Comparison of ENCODE assay signal across 8 cellular contexts in the genomic region with DNA sequence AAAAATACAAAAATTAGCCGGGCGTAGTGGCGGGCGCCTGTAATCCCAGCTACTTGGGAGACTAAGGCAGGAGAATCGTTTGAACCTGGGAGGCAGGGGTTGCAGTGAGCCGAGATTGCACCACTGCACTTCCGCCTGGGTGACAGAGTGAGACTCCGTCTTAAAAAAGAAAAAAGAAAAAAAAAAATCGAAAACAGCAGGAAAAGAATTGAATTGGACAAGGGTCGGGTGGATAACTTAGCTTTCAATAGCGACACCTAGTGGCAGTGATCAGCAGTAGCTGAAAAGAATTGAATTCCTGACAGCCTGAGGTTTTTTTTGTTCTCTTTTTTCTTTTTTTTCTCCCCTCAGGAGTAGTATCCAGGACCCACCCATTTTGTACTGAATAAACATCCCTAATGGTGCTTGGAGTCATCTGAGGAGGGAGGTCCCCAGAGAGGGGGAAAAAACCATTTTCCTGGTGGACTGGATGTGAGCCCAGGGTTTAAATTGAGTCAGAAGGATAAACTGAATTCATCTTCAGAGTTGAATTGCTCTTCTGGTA.
DNase-seq lines count a peak whose midpoint lies in the region; ATAC-seq, FAIRE-seq and TF ChIP-seq lines count a peak whose summit lies in the region.

No MANE protein-coding gene starts in this region.

- peak; percentile 85 for FAIRE-seq in GM18507 (lab: Jason Lieb, UNC)

- no peak for ATAC-seq in GM18498 (IDR thresholded peaks at IDR 0.05; ENCODE audit: unreplicated experiment)

- no peak overlapping the region for H3K4me3 ChIP-seq in AG09309 (ENCODE audit: control insufficient read depth, low read depth, low read length)

- peaks cover 15% of the 10 kb centered on the region for H3K4me1 Mint-ChIP-seq in T-helper 2 cell treated with Interferon-gamma antibody and Interleukin-4, amounts not matched to agents 5 μg/mL and 100 μg/mL, for 36 hours (ENCODE audit: low read depth)

- H3K27me3 Mint-ChIP-seq in T-helper 2 cell treated with Interferon-gamma antibody and Interleukin-4, amounts not matched to agents 5 μg/mL and 100 μg/mL, for 36 hours (ENCODE audit: low read depth) = no peaks in the 10 kb centered on the region

- no peaks in the 10 kb centered on the region for H3K36me3 Mint-ChIP-seq in T-helper 2 cell treated with Interferon-gamma antibody and Interleukin-4, amounts not matched to agents 5 μg/mL and 100 μg/mL, for 36 hours (ENCODE audit: low read depth)

- peak; percentile 74 for TF ChIP-seq CTCF in AG09309 (IDR thresholded peaks at IDR 0.05; ENCODE audit: control insufficient read depth, insufficient read depth, low read depth, low read length, missing control alignments)

- DNase-seq in AG09309 (ENCODE audit: low read depth) (peak; percentile 54), GM18507 (ENCODE audit: extremely low spot score, insufficient read length, low read depth) (peak; percentile 43), NCI-H2029 (lab: John Stamatoyannopoulos, UW) (peak; percentile 52), kidney tubule cell (ENCODE audit: low spot score) (peak; percentile 86)
- DNase-seq in T-helper 2 cell treated with Interferon-gamma antibody and Interleukin-4, amounts not matched to agents 5 μg/mL and 100 μg/mL, for 36 hours (ENCODE audit: low spot score) = peak; percentile 15
- DNase-seq in central memory CD4-positive, alpha-beta T cell = peak; percentile 52
- peak; percentile 21 to 45 for DNase-seq in stimulated activated CD4-positive, alpha-beta T cell treated with anti-CD3 and anti-CD28 coated beads, Interleukin-2, amount 100 ng/mL, for 48 hours

- no peak overlapping the region for H3K27ac Mint-ChIP-seq in T-helper 2 cell treated with Interferon-gamma antibody and Interleukin-4, amounts not matched to agents 5 μg/mL and 100 μg/mL, for 36 hours

- no peaks in the 10 kb centered on the region for H3K9me3 Mint-ChIP-seq in T-helper 2 cell treated with Interferon-gamma antibody and Interleukin-4, amounts not matched to agents 5 μg/mL and 100 μg/mL, for 36 hours

- H3K4me3 Mint-ChIP-seq in T-helper 2 cell treated with Interferon-gamma antibody and Interleukin-4, amounts not matched to agents 5 μg/mL and 100 μg/mL, for 36 hours = no peak overlapping the region

Comparison
In these comparisons a context has a peak if more than half of its experiments do, and no peak if none do; other contexts are left out.
1. DNase-seq: peak in every context shown above with its lines; median percentile 86 in kidney tubule cell; 54 in AG09309; 52 in NCI-H2029; 52 in central memory CD4-positive, alpha-beta T cell; 43 in GM18507; 33 in stimulated activated CD4-positive, alpha-beta T cell treated with anti-CD3 and anti-CD28 coated beads, Interleukin-2, amount 100 ng/mL, for 48 hours; 15 in T-helper 2 cell treated with Interferon-gamma antibody and Interleukin-4, amounts not matched to agents 5 μg/mL and 100 μg/mL, for 36 hours.